In genomic region chr1:109391161-109391556, GRCh38 we compare ENCODE assay signal across 2 cellular contexts.
A peak's percentile ranks its signal among the peaks of the same experiment; 100 is the strongest.
TF ChIP-seq lines count a peak whose summit lies in the region.

No MANE protein-coding gene starts in this region.

TF ChIP-seq in GM23338, 12 proteins besides CTCF, POLR2A, EP300 and RAD21 (continued from another document):
- no peak for TF ChIP-seq NANOG (IDR thresholded peaks at IDR 0.05; ENCODE audit: borderline replicate concordance)
- TF ChIP-seq EZH2phosphoT487 (IDR thresholded peaks at IDR 0.05; ENCODE audit: unreplicated experiment): no peak
- TF ChIP-seq JUNB (IDR thresholded peaks at IDR 0.05; ENCODE audit: unreplicated experiment): no peak
- TF ChIP-seq REST (IDR thresholded peaks at IDR 0.05; ENCODE audit: unreplicated experiment): no peak
- no peak for TF ChIP-seq ZNF114 (CRISPR knock-in tag; IDR thresholded peaks at IDR 0.05)
- TF ChIP-seq ETS1 (IDR thresholded peaks at IDR 0.05): no peak
- no peak for TF ChIP-seq CREB1 (CRISPR knock-in tag; IDR thresholded peaks at IDR 0.05; ENCODE audit: low read depth)
- no peak for TF ChIP-seq EZH2 (IDR thresholded peaks at IDR 0.05; ENCODE audit: low read depth, unreplicated experiment)

TF ChIP-seq in K562, 482 proteins besides CTCF, POLR2A, EP300 and RAD21 (continued from another document):
- TF ChIP-seq ZNF717 (CRISPR knock-in tag; IDR thresholded peaks at IDR 0.05): 0 out of 2 replicates have a peak, but pooled peaks have one; percentile 32
